ENCODE assay signal across 16 cellular contexts in genomic region chr3:57694146-57694545, GRCh38. TPM values are rescaled to one million over a fixed set of nuclear protein-coding genes. Genes with fewer than 3 reads are reported as not detected.
A peak's percentile ranks its signal among the peaks of the same experiment; 100 is the strongest.
DNase-seq lines count a peak whose midpoint lies in the region; ATAC-seq and TF ChIP-seq lines count a peak whose summit lies in the region.
"Had no signal": no experiment of that assay in that cellular context is flagged by ENCODE, and none has a peak within 500 bp of the region (broad histone marks: within the 10 kb centered on the region; RNA-seq: fewer than 3 reads in every experiment).

No MANE protein-coding gene starts in this region.

- H3K4me1 ChIP-seq in Panc1 (ENCODE audit: control insufficient read depth, insufficient read depth, low read length) (no peaks in the 10 kb centered on the region; the same call in 1 of the 2 replicates), neutrophil (ENCODE audit: control insufficient read depth in 1 of 2, insufficient read depth in 1 of 2, low read depth in 1 of 2, low read length in 1 of 2) (peaks cover 20 to 25% of the 10 kb centered on the region in 2 experiments), left ventricle myocardium inferior (peaks cover 37% of the 10 kb centered on the region)
- H3K4me1 ChIP-seq: colonic mucosa had no signal

- H3K4me1 Mint-ChIP-seq in activated CD4-positive, alpha-beta T cell treated with anti-CD3 and anti-CD28 coated beads, Interleukin-2, amount 10 ng/mL, durations not matched to agents 24 days and 14 days = peaks cover 18% of the 10 kb centered on the region
- peaks cover 20 to 24% of the 10 kb centered on the region in 2 donors for H3K4me1 Mint-ChIP-seq in effector memory CD8-positive, alpha-beta T cell (ENCODE audit: low read depth in 2 of 2)

- H3K27me3 Mint-ChIP-seq in activated CD4-positive, alpha-beta T cell treated with anti-CD3 and anti-CD28 coated beads, Interleukin-2, amount 10 ng/mL, durations not matched to agents 24 days and 14 days = no peaks in the 10 kb centered on the region
- H3K27me3 Mint-ChIP-seq in effector memory CD8-positive, alpha-beta T cell = no peaks in the 10 kb centered on the region
- H3K27me3 Mint-ChIP-seq: activated CD4-positive, alpha-beta memory T cell treated with anti-CD3 and anti-CD28 coated beads for 36 hours had no signal

- peak overlapping the region; percentile 31 for H3K4me3 Mint-ChIP-seq in activated CD4-positive, alpha-beta T cell treated with anti-CD3 and anti-CD28 coated beads, Interleukin-2, amount 10 ng/mL, durations not matched to agents 24 days and 14 days
- H3K4me3 Mint-ChIP-seq in effector memory CD8-positive, alpha-beta T cell = peak overlapping the region; percentile 67 to 93

- H3K9me3 Mint-ChIP-seq in activated CD4-positive, alpha-beta T cell treated with anti-CD3 and anti-CD28 coated beads, Interleukin-2, amount 10 ng/mL, durations not matched to agents 24 days and 14 days = no peaks in the 10 kb centered on the region
- no peaks in the 10 kb centered on the region for H3K9me3 Mint-ChIP-seq in effector memory CD8-positive, alpha-beta T cell
- H3K9me3 Mint-ChIP-seq: activated CD4-positive, alpha-beta memory T cell treated with anti-CD3 and anti-CD28 coated beads for 36 hours had no signal

- H3K27ac ChIP-seq in Panc1 (ENCODE audit: low read length) = 0 out of 2 replicates have a peak overlapping the region, but pooled peaks have one; percentile 79
- H3K27ac ChIP-seq in neutrophil = peak overlapping the region; percentile 96
- H3K27ac ChIP-seq in left ventricle myocardium inferior (replicated peaks) = no peak overlapping the region
- H3K27ac ChIP-seq: colonic mucosa had no signal

- no peak for TF ChIP-seq CTCF in Panc1 (IDR thresholded peaks at IDR 0.05)
- TF ChIP-seq CTCF in neutrophil (IDR thresholded peaks at IDR 0.05) = no peak
- TF ChIP-seq CTCF in left ventricle myocardium inferior (IDR thresholded peaks at IDR 0.05; ENCODE audit: borderline replicate concordance) = no peak

- no peak overlapping the region for H3K27ac Mint-ChIP-seq in activated CD4-positive, alpha-beta T cell treated with anti-CD3 and anti-CD28 coated beads, Interleukin-2, amount 10 ng/mL, durations not matched to agents 24 days and 14 days
- peak overlapping the region; percentile 26 to 32 for H3K27ac Mint-ChIP-seq in effector memory CD8-positive, alpha-beta T cell

- no peak for DNase-seq in activated CD4-positive, alpha-beta T cell treated with anti-CD3 and anti-CD28 coated beads, Interleukin-2, amount 10 ng/mL, durations not matched to agents 24 days and 14 days
- DNase-seq in activated CD4-positive, alpha-beta T cell treated with anti-CD3 and anti-CD28 coated beads, Interleukin-2, amount 50 U/mL, for 1 hour = no peak
- DNase-seq in Panc1 (ENCODE audit: low read depth, low spot score) (no peak), hepatic stellate cell (ENCODE audit: low spot score) (no peak), amniotic stem cell (lab: John Stamatoyannopoulos, UW) (no peak), left ventricle myocardium inferior (no peak)
- DNase-seq in effector memory CD8-positive, alpha-beta T cell = no peak
- DNase-seq: colonic mucosa, esophagus squamous epithelium, NCI-H1694, NCI-H524 treated with DMSO at 0.1 percent for 48 hours, occipital lobe, small intestine had no signal

- no TSS peak for BruUV-seq in Panc1 (replicated peaks; lab: Mats Ljungman, UMichigan)

- H3K4me3 ChIP-seq in Panc1 (ENCODE audit: low read depth in 2 of 2, low read length in 2 of 2) = no peak overlapping the region
- H3K4me3 ChIP-seq in neutrophil (ENCODE audit: low read depth in 1 of 2, low read length in 1 of 2) = no peak overlapping the region
- H3K4me3 ChIP-seq in left ventricle myocardium inferior = no peak overlapping the region
- H3K4me3 ChIP-seq: hepatocyte had no signal

- CTCF ChIA-PET in Panc1 (lab: Charles Lee) = no interaction called here

- in situ Hi-C loops in Panc1 (cut with HindIII; ENCODE audit: low pct_unique_long_range_greater_than_20kb, low sequenced_read_pairs) = no loop called here

- H3K9me3 ChIP-seq in Panc1 (ENCODE audit: control insufficient read depth, insufficient read depth, low read depth, low read length) = no peaks in the 10 kb centered on the region
- H3K9me3 ChIP-seq in neutrophil = no peaks in the 10 kb centered on the region
- H3K9me3 ChIP-seq in left ventricle myocardium inferior (replicated peaks) = no peaks in the 10 kb centered on the region
- H3K9me3 ChIP-seq: colonic mucosa, esophagus squamous epithelium had no signal

- POLR2A ChIA-PET in Panc1 (lab: Charles Lee) = no interaction called here

- intact Hi-C loops in activated CD4-positive, alpha-beta T cell treated with anti-CD3 and anti-CD28 coated beads, Interleukin-2, amount 10 ng/mL, durations not matched to agents 24 days and 14 days (cut with micrococcal nuclease) = loop anchor here (5.0 kb wide), 2 partner anchors 137 to 467 kb away; partner anchors contain the start of genes APPL1 and PDE12
- intact Hi-C loops in Panc1 (cut with micrococcal nuclease; ENCODE audit: unreplicated experiment) (no loop called here), left ventricle myocardium inferior (cut with micrococcal nuclease) (no loop called here)

- H3K36me3 Mint-ChIP-seq in activated CD4-positive, alpha-beta T cell treated with anti-CD3 and anti-CD28 coated beads, Interleukin-2, amount 10 ng/mL, durations not matched to agents 24 days and 14 days (ENCODE audit: low read depth) = no peaks in the 10 kb centered on the region
- peaks cover 31% of the 10 kb centered on the region for H3K36me3 Mint-ChIP-seq in effector memory CD8-positive, alpha-beta T cell (ENCODE audit: insufficient read depth)
- H3K36me3 Mint-ChIP-seq: activated CD4-positive, alpha-beta memory T cell treated with anti-CD3 and anti-CD28 coated beads for 36 hours had no signal

- H3K36me3 ChIP-seq in Panc1 (ENCODE audit: control insufficient read depth, insufficient read depth, low read length) (no peaks in the 10 kb centered on the region), neutrophil (no peaks in the 10 kb centered on the region), left ventricle myocardium inferior (no peaks in the 10 kb centered on the region)
- H3K36me3 ChIP-seq: colonic mucosa, esophagus squamous epithelium had no signal

- H3K27me3 ChIP-seq in Panc1 (ENCODE audit: control insufficient read depth, insufficient read depth, low read length) (no peaks in the 10 kb centered on the region), neutrophil (no peaks in the 10 kb centered on the region), left ventricle myocardium inferior (ENCODE audit: low read depth) (no peaks in the 10 kb centered on the region)
- H3K27me3 ChIP-seq: colonic mucosa, esophagus squamous epithelium, hepatocyte had no signal

- no peak for ATAC-seq in Panc1
- ATAC-seq in effector memory CD8-positive, alpha-beta T cell (replicated peaks) = no peak

RNA-seq across cellular contexts. Expression of gene DENND6A, which starts 1.3 kb away (rescaled TPM):
- 20.8 and 25.2 TPM in 2 replicates for total RNA-seq in activated CD4-positive, alpha-beta T cell treated with anti-CD3 and anti-CD28 coated beads, Interleukin-2, amount 10 ng/mL, durations not matched to agents 24 days and 14 days
- total RNA-seq in Panc1 (2021; ENCODE audit: unreplicated experiment) = 18.1 TPM
- 5.7 TPM for polyA plus RNA-seq in Panc1 (2012; ENCODE audit: insufficient read length)
- total RNA-seq in left ventricle myocardium inferior = 14.7 TPM
